Comparison of ENCODE assay signal across 1 cellular context in genomic region chr20:63238491-63239126, GRCh38.
TF ChIP-seq lines count a peak whose summit lies in the region.

No MANE protein-coding gene starts in this region.

TF ChIP-seq in K562, 482 proteins besides CTCF, POLR2A, EP300 and RAD21 (continued from another document):
- no peak for TF ChIP-seq TSHZ1 (CRISPR knock-in tag; IDR thresholded peaks at IDR 0.05)
